Comparison of ENCODE assay signal across 15 cellular contexts in the genomic region with DNA sequence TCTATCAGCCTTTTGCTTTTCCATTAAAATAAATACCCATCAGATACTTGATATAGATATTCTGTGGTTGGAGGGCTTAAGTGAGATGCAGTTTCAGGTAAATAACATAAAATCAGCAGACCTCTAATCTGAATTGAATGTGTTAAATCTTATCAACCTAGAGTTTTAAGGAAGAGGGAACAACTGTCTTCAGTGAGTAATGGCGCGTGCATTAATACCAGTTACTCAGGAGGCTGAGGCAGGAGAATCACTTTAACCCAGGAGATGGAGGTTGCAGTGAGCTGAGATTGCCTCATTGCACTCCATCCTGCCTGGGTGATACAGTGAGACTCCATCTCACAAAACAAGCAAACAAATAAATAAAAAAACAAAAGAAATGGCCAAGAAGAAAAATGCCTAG. TPM values are rescaled to one million over a fixed set of nuclear protein-coding genes. Genes with fewer than 3 reads are reported as not detected.
DNase-seq lines count a peak whose midpoint lies in the region; ATAC-seq, FAIRE-seq and TF ChIP-seq lines count a peak whose summit lies in the region.
"Had no signal": no experiment of that assay in that cellular context is flagged by ENCODE, and none has a peak within 500 bp of the region (broad histone marks: within the 10 kb centered on the region; RNA-seq: fewer than 3 reads in every experiment).

No MANE protein-coding gene starts in this region.

- no peak for ATAC-seq in A549
- no peak for ATAC-seq in GM19324 (IDR thresholded peaks at IDR 0.05; ENCODE audit: low FRiP score, unreplicated experiment)
- ATAC-seq: natural killer cell treated with Interleukin-12 subunit alpha and Interleukin-12 subunit beta and Interleukin-15 and Interleukin-18, amount 100 ng/mL, for 72 hours had no signal

- DNase-seq in A549 (ENCODE audit: low read depth in 1 of 2, low spot score in 1 of 2) (no peak), SJSA1 (ENCODE audit: low read depth in 1 of 2, low spot score in 2 of 2) (no peak), esophagus muscularis mucosa (ENCODE audit: extremely low spot score) (no peak), osteoblast (ENCODE audit: insufficient read length, low spot score, missing footprints) (no peak), BE2C (no peak), NCI-H446 treated with DMSO at 0.1 percent for 48 hours (lab: John Stamatoyannopoulos, UW) (no peak), NCI-H1436 treated with DMSO at 0.1 percent for 48 hours (lab: John Stamatoyannopoulos, UW) (no peak)
- DNase-seq: activated CD4-positive, alpha-beta memory T cell treated with anti-CD3 and anti-CD28 coated beads for 36 hours; amygdala; NCI-H524 treated with DMSO at 0.1 percent for 48 hours; testis had no signal

- H3K4me2 ChIP-seq in A549: peak overlapping the region; percentile 43; the same call in 2 of the 3 replicates
- H3K4me2 ChIP-seq in osteoblast (ENCODE audit: insufficient read depth, low read length): peak overlapping the region; percentile 77

- WGBS in A549 (ENCODE audit: missing lambda C conversion rate): 90% methylated on average over 2 of the region's 2 CpGs
- 84% methylated on average over 2 of the region's 2 CpGs for WGBS in esophagus muscularis mucosa

- H3K9me3 ChIP-seq in A549: no peaks in the 10 kb centered on the region
- no peaks in the 10 kb centered on the region for H3K9me3 ChIP-seq in SJSA1 (replicated peaks)
- H3K9me3 ChIP-seq in esophagus muscularis mucosa: no peaks in the 10 kb centered on the region
- no peaks in the 10 kb centered on the region for H3K9me3 ChIP-seq in osteoblast (ENCODE audit: low read depth, low read length)
- H3K9me3 ChIP-seq in BE2C: no peaks in the 10 kb centered on the region
- H3K9me3 ChIP-seq: testis had no signal

- no peak for TF ChIP-seq RAD21 in A549 (conservative IDR thresholded peaks at IDR 0.05 in 1 of 2, IDR thresholded peaks at IDR 0.05 in 1 of 2)

- TF ChIP-seq POLR2A in A549 (IDR thresholded peaks at IDR 0.05; ENCODE audit: low read length) (no peak), esophagus muscularis mucosa (IDR thresholded peaks at IDR 0.05; ENCODE audit: low read depth) (no peak)

- H3K27ac ChIP-seq in A549: no peak overlapping the region
- H3K27ac ChIP-seq in SJSA1: peak overlapping the region; percentile 77
- peak overlapping the region; percentile 13 to 63 (median 52) for H3K27ac ChIP-seq in esophagus muscularis mucosa (replicated peaks in 1 of 4)
- H3K27ac ChIP-seq in osteoblast (ENCODE audit: low read depth, low read length): peak overlapping the region; percentile 84

- H3K27me3 ChIP-seq in SJSA1 (replicated peaks): no peaks in the 10 kb centered on the region
- H3K27me3 ChIP-seq in esophagus muscularis mucosa: no peaks in the 10 kb centered on the region
- no peaks in the 10 kb centered on the region for H3K27me3 ChIP-seq in osteoblast (ENCODE audit: insufficient read depth, low read length)
- no peaks in the 10 kb centered on the region for H3K27me3 ChIP-seq in BE2C
- H3K27me3 ChIP-seq: testis had no signal

- H3K36me3 ChIP-seq in SJSA1 (peaks cover 9% of the 10 kb centered on the region; the same call in 1 of the 2 replicates), esophagus muscularis mucosa (no peaks in the 10 kb centered on the region), osteoblast (ENCODE audit: insufficient read depth, low read length) (no peaks in the 10 kb centered on the region), BE2C (no peaks in the 10 kb centered on the region)

- FAIRE-seq in A549 (lab: Jason Lieb, UNC): no peak
- FAIRE-seq: frontal cortex, RCC 7860 had no signal

- CTCF ChIA-PET in A549 (lab: Yijun Ruan, JAX): no interaction called here

- POLR2A ChIA-PET in A549 (lab: Yijun Ruan, JAX): no interaction called here

- intact Hi-C loops in esophagus muscularis mucosa (cut with DNase I): loop anchor here (5.0 kb wide), 1 partner anchor 47 kb away; no protein-coding TSS in a partner anchor

- H3K4me1 ChIP-seq in A549 (0 out of 3 replicates have a peak, but pooled peaks cover 3% of the 10 kb centered on the region), SJSA1 (replicated peaks) (peaks cover 20% of the 10 kb centered on the region), esophagus muscularis mucosa (peaks cover 5 to 30% (median 22%) of the 10 kb centered on the region in 4 donors), osteoblast (ENCODE audit: insufficient read depth, low read length) (peaks cover 21% of the 10 kb centered on the region), BE2C (peaks cover 5% of the 10 kb centered on the region; the same call in 1 of the 2 replicates)

- peaks cover 5% of the 10 kb centered on the region for H3K79me2 ChIP-seq in osteoblast (ENCODE audit: insufficient read depth, low read length)

- TF ChIP-seq EP300 in A549 (IDR thresholded peaks at IDR 0.05) (no peak), esophagus muscularis mucosa (IDR thresholded peaks at IDR 0.05) (no peak)

- TF ChIP-seq CTCF in A549 (IDR thresholded peaks at IDR 0.05) (no peak), esophagus muscularis mucosa (IDR thresholded peaks at IDR 0.05) (no peak), osteoblast (IDR thresholded peaks at IDR 0.05; ENCODE audit: extremely low read depth, low read depth, low read length) (no peak), BE2C (IDR thresholded peaks at IDR 0.05; ENCODE audit: low read depth, low read length) (no peak)

- no peaks in the 10 kb centered on the region for H4K20me1 ChIP-seq in osteoblast (ENCODE audit: insufficient read depth, low read length)

- H3K4me3 ChIP-seq in A549 (no peak overlapping the region), SJSA1 (no peak overlapping the region), esophagus muscularis mucosa (peak overlapping the region; percentile 35 to 53 (median 47)), osteoblast (ENCODE audit: insufficient read depth, low read length) (peak overlapping the region; percentile 65), BE2C (ENCODE audit: low read depth, low read length) (no peak overlapping the region)

- H2AFZ ChIP-seq in osteoblast (ENCODE audit: low read length): no peak overlapping the region

TF ChIP-seq in A549, 52 proteins besides CTCF, POLR2A, EP300 and RAD21:
- no peak for TF ChIP-seq RFX5 (IDR thresholded peaks at IDR 0.05)
- no peak for TF ChIP-seq NFE2L2 (conservative IDR thresholded peaks at IDR 0.05; ENCODE audit: low read length)
- TF ChIP-seq, protein P1, sequence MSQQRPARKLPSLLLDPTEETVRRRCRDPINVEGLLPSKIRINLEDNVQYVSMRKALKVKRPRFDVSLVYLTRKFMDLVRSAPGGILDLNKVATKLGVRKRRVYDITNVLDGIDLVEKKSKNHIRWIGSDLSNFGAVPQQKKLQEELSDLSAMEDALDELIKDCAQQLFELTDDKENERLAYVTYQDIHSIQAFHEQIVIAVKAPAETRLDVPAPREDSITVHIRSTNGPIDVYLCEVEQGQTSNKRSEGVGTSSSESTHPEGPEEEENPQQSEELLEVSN (IDR thresholded peaks at IDR 0.05; ENCODE audit: borderline replicate concordance, low read depth): no peak
- TF ChIP-seq CHD2 (IDR thresholded peaks at IDR 0.05; ENCODE audit: low read length, partially characterized antibody): no peak
- TF ChIP-seq, protein P2, sequence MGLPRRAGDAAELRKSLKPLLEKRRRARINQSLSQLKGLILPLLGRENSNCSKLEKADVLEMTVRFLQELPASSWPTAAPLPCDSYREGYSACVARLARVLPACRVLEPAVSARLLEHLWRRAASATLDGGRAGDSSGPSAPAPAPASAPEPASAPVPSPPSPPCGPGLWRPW (IDR thresholded peaks at IDR 0.05): no peak
- no peak for TF ChIP-seq EHMT2 (IDR thresholded peaks at IDR 0.05; ENCODE audit: low read depth)
- TF ChIP-seq NPAS2 (CRISPR knock-in tag; IDR thresholded peaks at IDR 0.05; ENCODE audit: borderline replicate concordance): no peak
TF ChIP-seq in A549: peak in this region for 0.

RNA-seq across cellular contexts. Expression of gene FAT4, which starts 54.3 kb away (rescaled TPM):
- 1.1 and 1.4 TPM in 2 replicates for polyA plus RNA-seq in A549 (2011; rRNA removed)
- 0.19 and 0.22 TPM in 2 replicates for polyA plus RNA-seq in A549 (2012; cell fraction: cytosol; rRNA removed)
- polyA plus RNA-seq in A549 (2012; cell fraction: nucleus; rRNA removed): 0.32 and 0.45 TPM in 2 replicates
- polyA plus RNA-seq in A549 (2017; fragmentation: RNase III; extraction: RNeasy Plus Mini Kit Qiagen cat#74134 plus additional on column Dnase treatment): 0.29 to 0.42 TPM (median 0.32 TPM) in 3 replicates
- 2.8 and 7.1 TPM in 2 replicates for polyA minus RNA-seq in A549 (2011; rRNA and poly(A)+ RNA removed)
- total RNA-seq in SJSA1 (2014; rRNA removed; shearing (Covaris generic)): 37.1 and 54.4 TPM in 2 replicates
- total RNA-seq in esophagus muscularis mucosa: 10 to 100 TPM; 44.0 to 60.9 (median 49.7) TPM
- 27.9 and 31.2 TPM in 2 replicates for total RNA-seq in osteoblast
- 1.8 TPM for polyA plus RNA-seq in BE2C (2012; ENCODE audit: insufficient read depth, insufficient read length, low read depth)
- total RNA-seq: activated CD4-positive, alpha-beta memory T cell treated with anti-CD3 and anti-CD28 coated beads for 36 hours had no signal

Comparison
In these comparisons a context has a peak if more than half of its experiments do, and no peak if none do; other contexts are left out.
1. H3K27ac ChIP-seq: peak in SJSA1 (single experiment), esophagus muscularis mucosa (4 of 4) and osteoblast (single experiment); none in A549 (0 of 2).
2. H3K4me3 ChIP-seq: peak in esophagus muscularis mucosa (4 of 4) and osteoblast (single experiment); none in A549 (single experiment), SJSA1 (single experiment) and BE2C (single experiment).